In the genomic region with DNA sequence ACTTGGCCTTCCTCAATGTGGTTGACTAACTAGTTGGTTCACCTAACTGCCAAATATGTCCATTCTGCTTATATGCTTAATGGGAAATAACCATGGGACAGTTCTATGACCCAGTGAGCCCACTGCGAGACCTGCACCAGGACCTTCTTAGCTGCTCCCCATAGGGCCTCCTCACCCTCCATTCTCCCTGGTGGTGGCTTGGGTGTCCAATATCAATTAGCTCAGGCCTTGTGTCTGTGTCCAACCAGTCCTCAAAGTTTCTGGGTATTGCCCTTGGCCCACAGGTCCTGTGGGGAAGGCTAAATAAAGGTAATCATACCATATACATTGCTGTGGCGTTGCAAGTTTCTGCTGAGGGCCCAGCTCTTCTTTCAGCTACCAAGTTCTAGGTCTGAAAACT, we compare ENCODE assay signal across 10 cellular contexts.
"Had no signal": no experiment of that assay in that cellular context is flagged by ENCODE, and none has a peak within 500 bp of the region (broad histone marks: within the 10 kb centered on the region; RNA-seq: fewer than 3 reads in every experiment).

No MANE protein-coding gene starts in this region.

- H3K4me3 Mint-ChIP-seq: GM23338, HFFc6 had no signal

- H3K36me3 ChIP-seq: HAP-1 had no signal

- ATAC-seq: GM23338, HCT116, K562 had no signal

- H3K27ac Mint-ChIP-seq: GM23338, HFFc6 had no signal

- H2AFZ ChIP-seq: GM23338 had no signal

- FAIRE-seq: H1, H54, K562 had no signal

- H3K27ac ChIP-seq: HL-60 had no signal

- H3K4me3 ChIP-seq: GM23338, HAP-1, K562 had no signal

- DNase-seq: HFFc6, IMR-90, KG1 had no signal

- H3K9me3 ChIP-seq: HAP-1 had no signal

- H3K4me2 ChIP-seq: GM23338 had no signal
